11 cellular contexts compared by ENCODE assay signal in the genomic region with DNA sequence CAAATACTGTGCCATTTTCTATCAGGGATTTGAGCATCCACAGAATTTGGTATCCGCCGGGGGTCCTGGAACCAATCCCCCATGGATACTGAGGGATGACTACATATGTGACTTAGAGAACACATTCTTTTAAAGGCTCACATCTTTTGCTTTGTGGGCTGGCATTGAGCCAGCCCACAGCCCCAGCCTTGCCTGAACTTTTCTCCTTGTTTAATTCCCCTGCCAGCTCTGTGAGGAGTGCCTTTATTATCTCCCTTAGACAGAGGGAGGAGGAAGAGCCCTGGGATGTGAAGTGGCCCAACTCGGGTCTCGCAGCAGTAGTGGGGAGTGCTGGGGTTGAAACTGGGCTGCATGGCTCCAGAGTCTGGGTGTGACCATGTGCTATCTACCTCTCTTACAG. TPM values are rescaled to one million over a fixed set of nuclear protein-coding genes. Genes with fewer than 3 reads are reported as not detected.
A peak's percentile ranks its signal among the peaks of the same experiment; 100 is the strongest.
DNase-seq lines count a peak whose midpoint lies in the region; ATAC-seq and TF ChIP-seq lines count a peak whose summit lies in the region.
"Had no signal": no experiment of that assay in that cellular context is flagged by ENCODE, and none has a peak within 500 bp of the region (broad histone marks: within the 10 kb centered on the region; RNA-seq: fewer than 3 reads in every experiment).

No MANE protein-coding gene starts in this region.

- DNase-seq in activated CD8-positive, alpha-beta memory T cell treated with anti-CD3 and anti-CD28 coated beads, Interleukin-2, amount 10 ng/mL, durations not matched to agents 7 days and 5 days: no peak
- no peak for DNase-seq in activated CD8-positive, alpha-beta memory T cell treated with anti-CD3 and anti-CD28 coated beads, Interleukin-2, amount 50 U/mL, for 48 hours
- DNase-seq in PC-3 (no peak), NCI-H2196 (lab: John Stamatoyannopoulos, UW; ENCODE audit: unreplicated experiment) (no peak)
- DNase-seq in effector memory CD4-positive, alpha-beta T cell: no peak
- DNase-seq in stimulated activated naive B cell treated with anti-CD40 and anti-IgM and Interleukin-4, amounts not matched to agents 10 μg/mL and 1 μg/mL and 100 μg/mL, for 72 hours: no peak
- DNase-seq: NCI-H2029 treated with DMSO at 0.1 percent for 48 hours had no signal

- peaks cover 3% of the 10 kb centered on the region; the same call in 1 of the 2 replicates for H3K36me3 ChIP-seq in PC-3 (ENCODE audit: low read depth, low read length)
- H3K36me3 ChIP-seq in effector memory CD4-positive, alpha-beta T cell (ENCODE audit: control insufficient read depth, insufficient read depth, low read length): peaks cover 36% of the 10 kb centered on the region

- CTCF ChIA-PET in activated CD8-positive, alpha-beta memory T cell treated with anti-CD3 and anti-CD28 coated beads, Interleukin-2, amount 10 ng/mL, durations not matched to agents 7 days and 5 days (lab: Charles Lee): interaction anchor here (0.8 to 1.4 kb wide), 2 partner anchors 11 to 103 kb away, joined by 3 to 5 read pairs; no protein-coding TSS in a partner anchor
- CTCF ChIA-PET in PC-3 (lab: Charles Lee): no interaction called here

- peak overlapping the region; percentile 44 for H3K27ac Mint-ChIP-seq in activated CD8-positive, alpha-beta memory T cell treated with anti-CD3 and anti-CD28 coated beads, Interleukin-2, amount 10 ng/mL, durations not matched to agents 7 days and 5 days
- peak overlapping the region; percentile 98 for H3K27ac Mint-ChIP-seq in stimulated activated naive B cell treated with anti-CD40 and anti-IgM and Interleukin-4, amounts not matched to agents 10 μg/mL and 1 μg/mL and 100 μg/mL, for 72 hours

- no peak for TF ChIP-seq CTCF in PC-3 (conservative IDR thresholded peaks at IDR 0.05; ENCODE audit: low read depth, low read length)

- peaks cover 69% of the 10 kb centered on the region for H3K79me2 ChIP-seq in PC-3 (ENCODE audit: low read length)

- H3K4me3 Mint-ChIP-seq in activated CD8-positive, alpha-beta memory T cell treated with anti-CD3 and anti-CD28 coated beads, Interleukin-2, amount 10 ng/mL, durations not matched to agents 7 days and 5 days: no peak overlapping the region
- H3K4me3 Mint-ChIP-seq in stimulated activated naive B cell treated with anti-CD40 and anti-IgM and Interleukin-4, amounts not matched to agents 10 μg/mL and 1 μg/mL and 100 μg/mL, for 72 hours: no peak overlapping the region
- H3K4me3 Mint-ChIP-seq: neural crest cell, WTC11 had no signal

- H3K4me2 ChIP-seq in PC-3 (ENCODE audit: low read length): no peak overlapping the region

- H3K9me3 ChIP-seq in PC-3 (ENCODE audit: low read length): no peaks in the 10 kb centered on the region
- H3K9me3 ChIP-seq in effector memory CD4-positive, alpha-beta T cell (ENCODE audit: control insufficient read depth, low read length): no peaks in the 10 kb centered on the region

- peak overlapping the region; percentile 39 for H3K27ac ChIP-seq in PC-3 (ENCODE audit: low read length)
- H3K27ac ChIP-seq in effector memory CD4-positive, alpha-beta T cell (ENCODE audit: insufficient read depth, low read length, poor library complexity, severe bottlenecking): peak overlapping the region; percentile 30

- no peaks in the 10 kb centered on the region for H3K9me3 Mint-ChIP-seq in activated CD8-positive, alpha-beta memory T cell treated with anti-CD3 and anti-CD28 coated beads, Interleukin-2, amount 10 ng/mL, durations not matched to agents 7 days and 5 days (ENCODE audit: low read depth)
- H3K9me3 Mint-ChIP-seq in stimulated activated naive B cell treated with anti-CD40 and anti-IgM and Interleukin-4, amounts not matched to agents 10 μg/mL and 1 μg/mL and 100 μg/mL, for 72 hours: no peaks in the 10 kb centered on the region
- H3K9me3 Mint-ChIP-seq: neural crest cell, WTC11 had no signal

- H3K27me3 ChIP-seq in PC-3 (ENCODE audit: low read length): no peaks in the 10 kb centered on the region
- H3K27me3 ChIP-seq in effector memory CD4-positive, alpha-beta T cell (replicated peaks; ENCODE audit: control insufficient read depth, insufficient read depth, low read length, poor library complexity, severe bottlenecking): no peaks in the 10 kb centered on the region

- peaks cover 90% of the 10 kb centered on the region for H3K4me1 Mint-ChIP-seq in activated CD8-positive, alpha-beta memory T cell treated with anti-CD3 and anti-CD28 coated beads, Interleukin-2, amount 10 ng/mL, durations not matched to agents 7 days and 5 days
- peaks cover 52 to 82% of the 10 kb centered on the region in 2 donors for H3K4me1 Mint-ChIP-seq in stimulated activated naive B cell treated with anti-CD40 and anti-IgM and Interleukin-4, amounts not matched to agents 10 μg/mL and 1 μg/mL and 100 μg/mL, for 72 hours

- intact Hi-C loops in PC-3 (cut with micrococcal nuclease): no loop called here

- H3K4me1 ChIP-seq in PC-3 (ENCODE audit: insufficient read depth, low read length): peaks cover 42% of the 10 kb centered on the region
- H3K4me1 ChIP-seq in effector memory CD4-positive, alpha-beta T cell (ENCODE audit: control insufficient read depth, insufficient read depth, low read length, poor library complexity, severe bottlenecking): peaks cover 80% of the 10 kb centered on the region

- no peaks in the 10 kb centered on the region for H3K9me2 ChIP-seq in PC-3 (replicated peaks; ENCODE audit: low read length)

- POLR2A ChIA-PET in PC-3 (lab: Charles Lee; ENCODE audit: unreplicated experiment): no interaction called here

- H3K27me3 Mint-ChIP-seq in activated CD8-positive, alpha-beta memory T cell treated with anti-CD3 and anti-CD28 coated beads, Interleukin-2, amount 10 ng/mL, durations not matched to agents 7 days and 5 days: no peaks in the 10 kb centered on the region
- H3K27me3 Mint-ChIP-seq in stimulated activated naive B cell treated with anti-CD40 and anti-IgM and Interleukin-4, amounts not matched to agents 10 μg/mL and 1 μg/mL and 100 μg/mL, for 72 hours: no peaks in the 10 kb centered on the region

- no peaks in the 10 kb centered on the region for H3F3A ChIP-seq in PC-3 (ENCODE audit: low read length, unreplicated experiment)

- no peak overlapping the region for H3K9ac ChIP-seq in PC-3 (ENCODE audit: low read length)

- BruUV-seq in PC-3 (replicated peaks; lab: Mats Ljungman, UMichigan): no TSS peak

- H2AFZ ChIP-seq in PC-3 (ENCODE audit: low read length): no peak overlapping the region

- no peaks in the 10 kb centered on the region for H4K20me1 ChIP-seq in PC-3 (ENCODE audit: low read length)

- H3K36me3 Mint-ChIP-seq in activated CD8-positive, alpha-beta memory T cell treated with anti-CD3 and anti-CD28 coated beads, Interleukin-2, amount 10 ng/mL, durations not matched to agents 7 days and 5 days: peaks cover 56% of the 10 kb centered on the region
- H3K36me3 Mint-ChIP-seq in stimulated activated naive B cell treated with anti-CD40 and anti-IgM and Interleukin-4, amounts not matched to agents 10 μg/mL and 1 μg/mL and 100 μg/mL, for 72 hours: peaks cover 21 to 31% of the 10 kb centered on the region in 2 donors
- H3K36me3 Mint-ChIP-seq: WTC11 had no signal

- ATAC-seq in activated CD8-positive, alpha-beta memory T cell treated with anti-CD3 and anti-CD28 coated beads, Interleukin-2, amount 10 ng/mL, durations not matched to agents 7 days and 5 days: no peak
- peak; percentile 27 for ATAC-seq in PC-3
- ATAC-seq in stimulated activated naive B cell treated with anti-CD40 and anti-IgM and Interleukin-4, amounts not matched to agents 10 μg/mL and 1 μg/mL and 100 μg/mL, for 72 hours (replicated peaks): no peak
- ATAC-seq in GM21723 (IDR thresholded peaks at IDR 0.05; ENCODE audit: unreplicated experiment): no peak
- no peak for ATAC-seq in GM18519 (IDR thresholded peaks at IDR 0.05; ENCODE audit: low FRiP score, unreplicated experiment)
- ATAC-seq: WTC11 had no signal

- H3K4me3 ChIP-seq in PC-3 (ENCODE audit: low read length): no peak overlapping the region
- H3K4me3 ChIP-seq in effector memory CD4-positive, alpha-beta T cell (ENCODE audit: insufficient read depth, low read depth, low read length, poor library complexity, severe bottlenecking): no peak overlapping the region

RNA-seq across cellular contexts. Expression of gene TTC39C, which starts 7.6 kb away (rescaled TPM):
- 10 to 100 TPM; 59.0 to 69.7 TPM for total RNA-seq in activated CD8-positive, alpha-beta memory T cell treated with anti-CD3 and anti-CD28 coated beads, Interleukin-2, amount 10 ng/mL, durations not matched to agents 7 days and 5 days
- 24.7 and 26.3 TPM in 2 replicates for total RNA-seq in PC-3 (2014; rRNA removed)
